ENCODE assay signal across 23 cellular contexts in the genomic region with DNA sequence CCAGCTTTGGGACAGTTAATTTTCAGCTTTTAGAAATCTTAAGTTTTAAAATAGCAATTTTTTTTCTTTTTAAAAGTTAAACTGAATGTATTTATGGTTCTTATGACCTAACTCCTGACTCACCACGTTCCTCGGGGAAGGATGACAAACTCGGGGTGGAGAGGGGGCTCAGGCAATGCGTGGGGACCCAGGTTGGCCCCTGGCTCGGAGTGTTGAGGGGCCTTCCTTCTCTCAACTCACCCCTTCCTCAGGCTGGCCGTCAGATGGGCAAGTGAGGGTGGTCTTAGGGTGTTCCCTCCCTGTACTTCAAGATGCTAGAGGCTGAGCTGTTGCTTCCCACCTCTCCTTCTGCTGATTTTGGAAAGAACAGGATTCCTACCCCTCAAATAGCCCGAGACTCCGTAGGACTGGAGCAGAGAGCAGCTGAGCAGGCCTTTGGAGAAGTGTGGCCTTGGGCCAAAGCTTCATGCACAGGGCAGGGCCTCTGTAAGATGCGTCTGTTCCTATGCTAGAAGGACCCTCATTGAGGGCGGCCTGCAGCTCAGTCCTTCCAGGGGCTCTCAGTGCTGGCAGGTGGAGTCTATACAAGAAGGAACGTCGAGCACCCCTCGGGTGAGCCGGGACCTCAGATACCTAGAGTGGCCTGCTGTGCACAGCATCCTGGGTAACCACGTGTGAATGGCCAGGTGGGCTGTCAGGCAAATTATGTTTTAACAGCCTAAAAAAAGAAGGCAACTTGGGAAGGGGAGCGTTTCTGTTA.
DNase-seq lines count a peak whose midpoint lies in the region; ATAC-seq and TF ChIP-seq lines count a peak whose summit lies in the region.
"Had no signal": no experiment of that assay in that cellular context is flagged by ENCODE, and none has a peak within 500 bp of the region (broad histone marks: within the 10 kb centered on the region; RNA-seq: fewer than 3 reads in every experiment).

No MANE protein-coding gene starts in this region.

- H3K9me3 ChIP-seq in gastroesophageal sphincter (no peaks in the 10 kb centered on the region), spleen (no peaks in the 10 kb centered on the region)

- peaks cover 28% of the 10 kb centered on the region for H3K4me1 Mint-ChIP-seq in activated CD4-positive, alpha-beta T cell treated with anti-CD3 and anti-CD28 coated beads, Interleukin-2, amount 10 ng/mL, durations not matched to agents 7 days and 5 days

- peaks cover 11 to 99% (median 16%) of the 10 kb centered on the region in 3 donors for H3K4me1 ChIP-seq in gastroesophageal sphincter
- peaks cover 0 to 55% (median 27%) of the 10 kb centered on the region in 6 donors for H3K4me1 ChIP-seq in spleen

- intact Hi-C loops in spleen (cut with DNase I; ENCODE audit: low total_unique reads) = loop anchor here (10.0 kb wide), 1 partner anchor 47 kb away; no protein-coding TSS in a partner anchor

- no peak overlapping the region for H3K4me3 ChIP-seq in H7 (ENCODE audit: insufficient read depth, low read depth, low read length)
- no peak overlapping the region for H3K4me3 ChIP-seq in gastroesophageal sphincter
- H3K4me3 ChIP-seq in spleen = no peak overlapping the region

- H3K27me3 Mint-ChIP-seq in activated CD4-positive, alpha-beta T cell treated with anti-CD3 and anti-CD28 coated beads, Interleukin-2, amount 10 ng/mL, durations not matched to agents 7 days and 5 days = no peaks in the 10 kb centered on the region
- H3K27me3 Mint-ChIP-seq: CD4-positive, CD25-positive, alpha-beta regulatory T cell had no signal

- H3K9me3 Mint-ChIP-seq in activated CD4-positive, alpha-beta T cell treated with anti-CD3 and anti-CD28 coated beads, Interleukin-2, amount 10 ng/mL, durations not matched to agents 7 days and 5 days = no peaks in the 10 kb centered on the region
- H3K9me3 Mint-ChIP-seq: CD4-positive, CD25-positive, alpha-beta regulatory T cell had no signal

- H3K27ac ChIP-seq in gastroesophageal sphincter (peak overlapping the region in 3 of 4 donors; percentile 10 to 97 (median 85)), spleen (no peak overlapping the region)
- H3K27ac ChIP-seq: 22Rv1 had no signal

- POLR2A ChIA-PET in activated CD4-positive, alpha-beta T cell treated with anti-CD3 and anti-CD28 coated beads, Interleukin-2, amount 10 ng/mL, durations not matched to agents 7 days and 5 days (lab: Charles Lee) = interaction anchor here (0.7 kb wide), 1 partner anchor 213 kb away, joined by 3 read pairs; no protein-coding TSS in a partner anchor

- peak overlapping the region; percentile 31 for H3K27ac Mint-ChIP-seq in activated CD4-positive, alpha-beta T cell treated with anti-CD3 and anti-CD28 coated beads, Interleukin-2, amount 10 ng/mL, durations not matched to agents 7 days and 5 days

- H3K36me3 ChIP-seq in H7 (replicated peaks; ENCODE audit: control insufficient read depth, insufficient read depth, low read length) (peaks cover 10% of the 10 kb centered on the region), gastroesophageal sphincter (peaks cover 0 to 97% of the 10 kb centered on the region in 2 donors), spleen (peaks cover 0 to 100% (median 69%) of the 10 kb centered on the region in 6 donors)

- no peak for TF ChIP-seq POLR2A in gastroesophageal sphincter (IDR thresholded peaks at IDR 0.05)
- no peak for TF ChIP-seq POLR2A in spleen (IDR thresholded peaks at IDR 0.05)

- no peak for ATAC-seq in gastroesophageal sphincter
- no peak for ATAC-seq in GM19395 (IDR thresholded peaks at IDR 0.05; ENCODE audit: unreplicated experiment)

- CTCF ChIA-PET in activated CD4-positive, alpha-beta T cell treated with anti-CD3 and anti-CD28 coated beads, Interleukin-2, amount 10 ng/mL, durations not matched to agents 7 days and 5 days (lab: Charles Lee) = interaction anchor here (0.5 to 1.3 kb wide), 2 partner anchors 14 to 888 kb away, joined by 3 read pairs; no protein-coding TSS in a partner anchor

- WGBS in gastroesophageal sphincter (ENCODE audit: low coverage in 1 of 2), 2 donors = 74 to 79% methylated on average over 6 to 8 of the region's 16 CpGs
- WGBS in spleen, 5 donors = 85 to 95% (median 94%) methylated on average over 16 of the region's 16 CpGs

- no peak for TF ChIP-seq EP300 in gastroesophageal sphincter (IDR thresholded peaks at IDR 0.05)

- H3K4me3 Mint-ChIP-seq in activated CD4-positive, alpha-beta T cell treated with anti-CD3 and anti-CD28 coated beads, Interleukin-2, amount 10 ng/mL, durations not matched to agents 7 days and 5 days = no peak overlapping the region
- H3K4me3 Mint-ChIP-seq: CD4-positive, CD25-positive, alpha-beta regulatory T cell had no signal

- no peaks in the 10 kb centered on the region for H3K27me3 ChIP-seq in H7 (ENCODE audit: control insufficient read depth, insufficient read depth, low read length)
- no peaks in the 10 kb centered on the region for H3K27me3 ChIP-seq in gastroesophageal sphincter
- H3K27me3 ChIP-seq in spleen (replicated peaks in 1 of 7) = no peaks in the 10 kb centered on the region

- no peak for DNase-seq in activated CD4-positive, alpha-beta T cell treated with anti-CD3 and anti-CD28 coated beads, Interleukin-2, amount 10 ng/mL, durations not matched to agents 7 days and 5 days
- DNase-seq in activated CD4-positive, alpha-beta T cell treated with anti-CD3 and anti-CD28 coated beads for 1 hour = no peak
- DNase-seq in H7 (peak; percentile 21), spleen (peak; percentile 43), T-helper 2 cell (no peak), AG20443 (ENCODE audit: low spot score) (no peak)
- DNase-seq: ACHN; CD4-positive, CD25-positive, alpha-beta regulatory T cell; DMS153; GOT3; HCEC 1CT; NCI-H1092 treated with DMSO at 0.1 percent for 48 hours; NCI-H1436 treated with DMSO at 0.1 percent for 48 hours; NCI-H1930; NCI-H2107; NCI-H446; NCI-H524 treated with DMSO at 0.1 percent for 48 hours; NCI-H774; PC-3; SHP77 had no signal

- no peaks in the 10 kb centered on the region for H3K36me3 Mint-ChIP-seq in activated CD4-positive, alpha-beta T cell treated with anti-CD3 and anti-CD28 coated beads, Interleukin-2, amount 10 ng/mL, durations not matched to agents 7 days and 5 days (ENCODE audit: low read depth)

- TF ChIP-seq CTCF in gastroesophageal sphincter (IDR thresholded peaks at IDR 0.05) = no peak
- TF ChIP-seq CTCF in spleen (IDR thresholded peaks at IDR 0.05 in 8 of 11, conservative IDR thresholded peaks at IDR 0.05 in 3 of 11) = no peak

Comparison
In these comparisons a context has a peak if more than half of its experiments do, and no peak if none do; other contexts are left out.
1. DNase-seq: peak in H7 (single experiment) and spleen (single experiment); none in activated CD4-positive, alpha-beta T cell treated with anti-CD3 and anti-CD28 coated beads, Interleukin-2, amount 10 ng/mL, durations not matched to agents 7 days and 5 days (single experiment), activated CD4-positive, alpha-beta T cell treated with anti-CD3 and anti-CD28 coated beads for 1 hour (single experiment), T-helper 2 cell (0 of 5) and AG20443 (single experiment).
2. H3K27ac ChIP-seq: peak in gastroesophageal sphincter (3 of 4); none in spleen (0 of 8).